Comparison of ENCODE assay signal across 1 cellular context in the genomic region with DNA sequence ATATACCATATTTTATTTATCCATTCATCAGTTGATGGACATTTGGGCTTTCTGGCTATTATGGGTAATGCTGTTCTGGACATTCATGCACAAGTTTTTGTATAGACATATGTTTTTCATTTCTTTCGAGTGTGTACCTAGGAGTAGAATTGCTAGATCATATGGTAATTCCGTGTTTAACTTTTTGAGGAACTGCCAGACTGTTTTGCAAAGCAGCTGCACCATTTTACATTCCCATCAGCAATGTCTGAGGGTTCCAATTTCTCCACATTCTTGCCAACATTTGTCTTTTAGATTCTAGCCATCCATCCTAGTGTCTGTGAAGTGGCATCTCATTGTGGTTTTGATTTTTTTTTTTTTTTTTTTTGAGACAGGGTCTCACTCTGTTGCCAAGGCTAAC.
TF ChIP-seq lines count a peak whose summit lies in the region.

No MANE protein-coding gene starts in this region.

TF ChIP-seq in GM12878, 131 proteins besides CTCF, POLR2A, EP300 and RAD21:
- TF ChIP-seq SPI1 (IDR thresholded peaks at IDR 0.05; ENCODE audit: borderline replicate concordance, insufficient read depth, low read depth, low read length) (peak; percentile 55; the same call in 1 of the 2 replicates), CREM (IDR thresholded peaks at IDR 0.05; ENCODE audit: low read depth) (no peak), RFX5 (IDR thresholded peaks at IDR 0.05; ENCODE audit: low read depth, low read length) (no peak), SREBF2 (IDR thresholded peaks at IDR 0.05; ENCODE audit: low read length) (no peak)
